In the genomic region with DNA sequence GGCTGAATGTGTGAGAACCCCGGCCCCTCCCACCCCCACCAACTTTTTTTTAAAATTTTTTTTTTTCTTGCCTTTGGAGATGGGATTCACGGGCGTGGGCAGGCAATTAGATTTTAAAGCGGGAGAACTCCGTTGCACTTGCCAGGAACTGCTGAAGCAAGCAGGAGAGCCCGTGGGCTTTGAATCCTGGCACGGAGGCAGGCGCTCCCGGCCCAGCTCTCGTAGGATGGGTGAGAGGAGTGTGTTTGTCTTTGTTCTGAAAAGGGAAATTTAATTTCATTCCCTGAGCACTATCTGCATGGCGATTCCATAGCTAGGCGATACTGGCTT, we compare ENCODE assay signal across 1 cellular context.
TF ChIP-seq lines count a peak whose summit lies in the region.

No MANE protein-coding gene starts in this region.

TF ChIP-seq in GM23338, 12 proteins besides CTCF, POLR2A, EP300 and RAD21:
- no peak for TF ChIP-seq CREB1 (CRISPR knock-in tag; IDR thresholded peaks at IDR 0.05; ENCODE audit: low read depth)
TF ChIP-seq in GM23338: peak in this region for 0.
